Comparison of ENCODE assay signal across 1 cellular context in the genomic region with DNA sequence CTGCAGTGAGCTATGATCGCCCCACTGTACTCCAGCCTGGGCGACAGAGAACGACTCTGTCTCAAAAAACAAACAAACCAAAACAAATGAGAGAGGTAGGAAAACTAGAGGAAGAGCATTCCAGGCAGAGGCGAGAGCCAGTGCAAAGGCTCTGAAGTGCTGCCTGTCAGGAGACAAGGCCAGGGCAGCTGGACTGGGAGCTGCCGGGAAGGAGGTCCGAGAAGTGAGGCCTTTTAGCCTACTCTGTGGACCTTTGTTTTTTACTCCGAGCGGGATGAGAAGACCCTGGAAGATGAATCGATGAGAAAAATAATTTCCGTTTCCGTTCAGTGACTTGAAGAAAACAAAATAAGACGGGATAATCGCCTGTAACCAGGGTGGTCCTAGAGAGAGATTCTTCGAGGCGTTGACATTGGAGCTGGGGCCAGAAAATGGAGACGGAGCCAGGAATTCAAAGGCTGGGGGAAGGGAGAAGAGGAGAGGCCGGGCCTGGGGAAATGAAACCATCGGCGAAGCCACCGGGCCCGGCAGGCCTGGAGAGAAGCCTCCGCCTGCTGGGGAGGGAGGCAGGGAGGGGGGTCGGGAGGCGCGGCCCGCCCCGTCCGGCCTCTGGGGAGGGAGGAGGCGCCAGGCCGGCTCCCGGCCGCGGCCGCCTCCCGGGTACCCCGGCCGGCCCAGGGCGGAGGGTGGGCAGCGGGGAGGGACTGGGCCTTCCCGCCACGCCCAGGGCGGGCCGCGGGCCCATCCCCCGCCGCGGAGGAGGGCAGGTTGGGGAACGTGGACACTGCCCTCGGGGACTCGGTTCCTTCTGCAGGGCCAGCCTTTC.
TF ChIP-seq lines count a peak whose summit lies in the region.

No MANE protein-coding gene starts in this region.

TF ChIP-seq in HepG2, 621 proteins besides CTCF, POLR2A, EP300 and RAD21 (continued from another document and continues in another):
- TF ChIP-seq NR1H2 (CRISPR knock-in tag; IDR thresholded peaks at IDR 0.05; ENCODE audit: borderline replicate concordance, low read depth): no peak
- TF ChIP-seq, protein P1, sequence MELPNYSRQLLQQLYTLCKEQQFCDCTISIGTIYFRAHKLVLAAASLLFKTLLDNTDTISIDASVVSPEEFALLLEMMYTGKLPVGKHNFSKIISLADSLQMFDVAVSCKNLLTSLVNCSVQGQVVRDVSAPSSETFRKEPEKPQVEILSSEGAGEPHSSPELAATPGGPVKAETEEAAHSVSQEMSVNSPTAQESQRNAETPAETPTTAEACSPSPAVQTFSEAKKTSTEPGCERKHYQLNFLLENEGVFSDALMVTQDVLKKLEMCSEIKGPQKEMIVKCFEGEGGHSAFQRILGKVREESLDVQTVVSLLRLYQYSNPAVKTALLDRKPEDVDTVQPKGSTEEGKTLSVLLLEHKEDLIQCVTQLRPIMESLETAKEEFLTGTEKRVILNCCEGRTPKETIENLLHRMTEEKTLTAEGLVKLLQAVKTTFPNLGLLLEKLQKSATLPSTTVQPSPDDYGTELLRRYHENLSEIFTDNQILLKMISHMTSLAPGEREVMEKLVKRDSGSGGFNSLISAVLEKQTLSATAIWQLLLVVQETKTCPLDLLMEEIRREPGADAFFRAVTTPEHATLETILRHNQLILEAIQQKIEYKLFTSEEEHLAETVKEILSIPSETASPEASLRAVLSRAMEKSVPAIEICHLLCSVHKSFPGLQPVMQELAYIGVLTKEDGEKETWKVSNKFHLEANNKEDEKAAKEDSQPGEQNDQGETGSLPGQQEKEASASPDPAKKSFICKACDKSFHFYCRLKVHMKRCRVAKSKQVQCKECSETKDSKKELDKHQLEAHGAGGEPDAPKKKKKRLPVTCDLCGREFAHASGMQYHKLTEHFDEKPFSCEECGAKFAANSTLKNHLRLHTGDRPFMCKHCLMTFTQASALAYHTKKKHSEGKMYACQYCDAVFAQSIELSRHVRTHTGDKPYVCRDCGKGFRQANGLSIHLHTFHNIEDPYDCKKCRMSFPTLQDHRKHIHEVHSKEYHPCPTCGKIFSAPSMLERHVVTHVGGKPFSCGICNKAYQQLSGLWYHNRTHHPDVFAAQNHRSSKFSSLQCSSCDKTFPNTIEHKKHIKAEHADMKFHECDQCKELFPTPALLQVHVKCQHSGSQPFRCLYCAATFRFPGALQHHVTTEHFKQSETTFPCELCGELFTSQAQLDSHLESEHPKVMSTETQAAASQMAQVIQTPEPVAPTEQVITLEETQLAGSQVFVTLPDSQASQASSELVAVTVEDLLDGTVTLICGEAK (IDR thresholded peaks at IDR 0.05): no peak
- TF ChIP-seq, protein P1 (CRISPR knock-in tag; IDR thresholded peaks at IDR 0.05): peak; percentile 23; the same call in 1 of the 2 replicates
- peak; percentile 58; the same call in 1 of the 2 replicates for TF ChIP-seq THAP11 (CRISPR knock-in tag; IDR thresholded peaks at IDR 0.05)
- TF ChIP-seq SMAD1 (CRISPR knock-in tag; IDR thresholded peaks at IDR 0.05; ENCODE audit: borderline replicate concordance, low read depth): no peak
- no peak for TF ChIP-seq SALL2 (CRISPR knock-in tag; IDR thresholded peaks at IDR 0.05)
- no peak for TF ChIP-seq MAFK (conservative IDR thresholded peaks at IDR 0.05 in 1 of 2, IDR thresholded peaks at IDR 0.05 in 1 of 2; ENCODE audit: low read length in 2 of 2)
- no peak for TF ChIP-seq NFYB (CRISPR knock-in tag; IDR thresholded peaks at IDR 0.05)
- no peak for TF ChIP-seq FOXP1 (IDR thresholded peaks at IDR 0.05)
- TF ChIP-seq FOXP1 (CRISPR knock-in tag; IDR thresholded peaks at IDR 0.05): no peak
- TF ChIP-seq ZKSCAN1 (IDR thresholded peaks at IDR 0.05; ENCODE audit: low read length): no peak
- no peak for TF ChIP-seq ZMYM2 (CRISPR knock-in tag; IDR thresholded peaks at IDR 0.05)
- TF ChIP-seq, protein P2, sequence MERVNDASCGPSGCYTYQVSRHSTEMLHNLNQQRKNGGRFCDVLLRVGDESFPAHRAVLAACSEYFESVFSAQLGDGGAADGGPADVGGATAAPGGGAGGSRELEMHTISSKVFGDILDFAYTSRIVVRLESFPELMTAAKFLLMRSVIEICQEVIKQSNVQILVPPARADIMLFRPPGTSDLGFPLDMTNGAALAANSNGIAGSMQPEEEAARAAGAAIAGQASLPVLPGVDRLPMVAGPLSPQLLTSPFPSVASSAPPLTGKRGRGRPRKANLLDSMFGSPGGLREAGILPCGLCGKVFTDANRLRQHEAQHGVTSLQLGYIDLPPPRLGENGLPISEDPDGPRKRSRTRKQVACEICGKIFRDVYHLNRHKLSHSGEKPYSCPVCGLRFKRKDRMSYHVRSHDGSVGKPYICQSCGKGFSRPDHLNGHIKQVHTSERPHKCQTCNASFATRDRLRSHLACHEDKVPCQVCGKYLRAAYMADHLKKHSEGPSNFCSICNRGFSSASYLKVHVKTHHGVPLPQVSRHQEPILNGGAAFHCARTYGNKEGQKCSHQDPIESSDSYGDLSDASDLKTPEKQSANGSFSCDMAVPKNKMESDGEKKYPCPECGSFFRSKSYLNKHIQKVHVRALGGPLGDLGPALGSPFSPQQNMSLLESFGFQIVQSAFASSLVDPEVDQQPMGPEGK (CRISPR knock-in tag; IDR thresholded peaks at IDR 0.05): peak; percentile 88
- no peak for TF ChIP-seq REL (CRISPR knock-in tag; conservative IDR thresholded peaks at IDR 0.05)
- no peak for TF ChIP-seq ZNF569 (CRISPR knock-in tag; IDR thresholded peaks at IDR 0.05; ENCODE audit: borderline replicate concordance)
- no peak for TF ChIP-seq HIVEP1 (CRISPR knock-in tag; IDR thresholded peaks at IDR 0.05)
- TF ChIP-seq AHR (CRISPR knock-in tag; IDR thresholded peaks at IDR 0.05): no peak; the same call in 1 of the 2 replicates
- TF ChIP-seq, protein P3, sequence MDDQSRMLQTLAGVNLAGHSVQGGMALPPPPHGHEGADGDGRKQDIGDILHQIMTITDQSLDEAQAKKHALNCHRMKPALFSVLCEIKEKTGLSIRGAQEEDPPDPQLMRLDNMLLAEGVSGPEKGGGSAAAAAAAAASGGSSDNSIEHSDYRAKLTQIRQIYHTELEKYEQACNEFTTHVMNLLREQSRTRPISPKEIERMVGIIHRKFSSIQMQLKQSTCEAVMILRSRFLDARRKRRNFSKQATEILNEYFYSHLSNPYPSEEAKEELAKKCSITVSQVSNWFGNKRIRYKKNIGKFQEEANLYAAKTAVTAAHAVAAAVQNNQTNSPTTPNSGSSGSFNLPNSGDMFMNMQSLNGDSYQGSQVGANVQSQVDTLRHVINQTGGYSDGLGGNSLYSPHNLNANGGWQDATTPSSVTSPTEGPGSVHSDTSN (CRISPR knock-in tag; IDR thresholded peaks at IDR 0.05; ENCODE audit: borderline replicate concordance): no peak
- TF ChIP-seq SKI (IDR thresholded peaks at IDR 0.05; ENCODE audit: partially characterized antibody): no peak
- no peak for TF ChIP-seq ZFP36 (IDR thresholded peaks at IDR 0.05; ENCODE audit: borderline replicate concordance, low read depth, low read length, partially characterized antibody)
- no peak for TF ChIP-seq ZC3H13 (CRISPR knock-in tag; IDR thresholded peaks at IDR 0.05)
- TF ChIP-seq, protein P4, sequence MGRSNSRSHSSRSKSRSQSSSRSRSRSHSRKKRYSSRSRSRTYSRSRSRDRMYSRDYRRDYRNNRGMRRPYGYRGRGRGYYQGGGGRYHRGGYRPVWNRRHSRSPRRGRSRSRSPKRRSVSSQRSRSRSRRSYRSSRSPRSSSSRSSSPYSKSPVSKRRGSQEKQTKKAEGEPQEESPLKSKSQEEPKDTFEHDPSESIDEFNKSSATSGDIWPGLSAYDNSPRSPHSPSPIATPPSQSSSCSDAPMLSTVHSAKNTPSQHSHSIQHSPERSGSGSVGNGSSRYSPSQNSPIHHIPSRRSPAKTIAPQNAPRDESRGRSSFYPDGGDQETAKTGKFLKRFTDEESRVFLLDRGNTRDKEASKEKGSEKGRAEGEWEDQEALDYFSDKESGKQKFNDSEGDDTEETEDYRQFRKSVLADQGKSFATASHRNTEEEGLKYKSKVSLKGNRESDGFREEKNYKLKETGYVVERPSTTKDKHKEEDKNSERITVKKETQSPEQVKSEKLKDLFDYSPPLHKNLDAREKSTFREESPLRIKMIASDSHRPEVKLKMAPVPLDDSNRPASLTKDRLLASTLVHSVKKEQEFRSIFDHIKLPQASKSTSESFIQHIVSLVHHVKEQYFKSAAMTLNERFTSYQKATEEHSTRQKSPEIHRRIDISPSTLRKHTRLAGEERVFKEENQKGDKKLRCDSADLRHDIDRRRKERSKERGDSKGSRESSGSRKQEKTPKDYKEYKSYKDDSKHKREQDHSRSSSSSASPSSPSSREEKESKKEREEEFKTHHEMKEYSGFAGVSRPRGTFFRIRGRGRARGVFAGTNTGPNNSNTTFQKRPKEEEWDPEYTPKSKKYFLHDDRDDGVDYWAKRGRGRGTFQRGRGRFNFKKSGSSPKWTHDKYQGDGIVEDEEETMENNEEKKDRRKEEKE (IDR thresholded peaks at IDR 0.05): no peak
- no peak for TF ChIP-seq SYNCRIP (IDR thresholded peaks at IDR 0.05; ENCODE audit: insufficient read depth, low read depth, low read length)
- TF ChIP-seq, protein P5, sequence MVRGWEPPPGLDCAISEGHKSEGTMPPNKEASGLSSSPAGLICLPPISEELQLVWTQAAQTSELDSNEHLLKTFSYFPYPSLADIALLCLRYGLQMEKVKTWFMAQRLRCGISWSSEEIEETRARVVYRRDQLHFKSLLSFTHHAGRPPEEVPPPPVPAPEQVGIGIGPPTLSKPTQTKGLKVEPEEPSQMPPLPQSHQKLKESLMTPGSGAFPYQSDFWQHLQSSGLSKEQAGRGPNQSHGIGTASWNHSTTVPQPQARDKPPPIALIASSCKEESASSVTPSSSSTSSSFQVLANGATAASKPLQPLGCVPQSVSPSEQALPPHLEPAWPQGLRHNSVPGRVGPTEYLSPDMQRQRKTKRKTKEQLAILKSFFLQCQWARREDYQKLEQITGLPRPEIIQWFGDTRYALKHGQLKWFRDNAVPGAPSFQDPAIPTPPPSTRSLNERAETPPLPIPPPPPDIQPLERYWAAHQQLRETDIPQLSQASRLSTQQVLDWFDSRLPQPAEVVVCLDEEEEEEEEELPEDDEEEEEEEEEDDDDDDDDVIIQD (CRISPR knock-in tag; IDR thresholded peaks at IDR 0.05; ENCODE audit: low read depth): no peak
- peak; percentile 47; the same call in 1 of the 2 replicates for TF ChIP-seq RXRB (CRISPR knock-in tag; IDR thresholded peaks at IDR 0.05; ENCODE audit: borderline replicate concordance)
- TF ChIP-seq JARID2 (CRISPR knock-in tag; IDR thresholded peaks at IDR 0.05; ENCODE audit: insufficient replicate concordance): no peak
- peak; percentile 54; the same call in 1 of the 2 replicates for TF ChIP-seq ZNF747 (CRISPR knock-in tag; IDR thresholded peaks at IDR 0.05; ENCODE audit: borderline replicate concordance)
- no peak for TF ChIP-seq TOE1 (CRISPR knock-in tag; IDR thresholded peaks at IDR 0.05)
- TF ChIP-seq, protein P6, sequence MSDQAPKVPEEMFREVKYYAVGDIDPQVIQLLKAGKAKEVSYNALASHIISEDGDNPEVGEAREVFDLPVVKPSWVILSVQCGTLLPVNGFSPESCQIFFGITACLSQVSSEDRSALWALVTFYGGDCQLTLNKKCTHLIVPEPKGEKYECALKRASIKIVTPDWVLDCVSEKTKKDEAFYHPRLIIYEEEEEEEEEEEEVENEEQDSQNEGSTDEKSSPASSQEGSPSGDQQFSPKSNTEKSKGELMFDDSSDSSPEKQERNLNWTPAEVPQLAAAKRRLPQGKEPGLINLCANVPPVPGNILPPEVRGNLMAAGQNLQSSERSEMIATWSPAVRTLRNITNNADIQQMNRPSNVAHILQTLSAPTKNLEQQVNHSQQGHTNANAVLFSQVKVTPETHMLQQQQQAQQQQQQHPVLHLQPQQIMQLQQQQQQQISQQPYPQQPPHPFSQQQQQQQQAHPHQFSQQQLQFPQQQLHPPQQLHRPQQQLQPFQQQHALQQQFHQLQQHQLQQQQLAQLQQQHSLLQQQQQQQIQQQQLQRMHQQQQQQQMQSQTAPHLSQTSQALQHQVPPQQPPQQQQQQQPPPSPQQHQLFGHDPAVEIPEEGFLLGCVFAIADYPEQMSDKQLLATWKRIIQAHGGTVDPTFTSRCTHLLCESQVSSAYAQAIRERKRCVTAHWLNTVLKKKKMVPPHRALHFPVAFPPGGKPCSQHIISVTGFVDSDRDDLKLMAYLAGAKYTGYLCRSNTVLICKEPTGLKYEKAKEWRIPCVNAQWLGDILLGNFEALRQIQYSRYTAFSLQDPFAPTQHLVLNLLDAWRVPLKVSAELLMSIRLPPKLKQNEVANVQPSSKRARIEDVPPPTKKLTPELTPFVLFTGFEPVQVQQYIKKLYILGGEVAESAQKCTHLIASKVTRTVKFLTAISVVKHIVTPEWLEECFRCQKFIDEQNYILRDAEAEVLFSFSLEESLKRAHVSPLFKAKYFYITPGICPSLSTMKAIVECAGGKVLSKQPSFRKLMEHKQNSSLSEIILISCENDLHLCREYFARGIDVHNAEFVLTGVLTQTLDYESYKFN (CRISPR knock-in tag; conservative IDR thresholded peaks at IDR 0.05): peak; percentile 28
- TF ChIP-seq ZNF766 (CRISPR knock-in tag; IDR thresholded peaks at IDR 0.05; ENCODE audit: borderline replicate concordance): no peak
- no peak for TF ChIP-seq CAMTA2 (CRISPR knock-in tag; IDR thresholded peaks at IDR 0.05; ENCODE audit: borderline replicate concordance)
- TF ChIP-seq CBX5 (CRISPR knock-in tag; IDR thresholded peaks at IDR 0.05; ENCODE audit: borderline replicate concordance): no peak
- TF ChIP-seq FOXO1 (CRISPR knock-in tag; IDR thresholded peaks at IDR 0.05): no peak
- no peak for TF ChIP-seq NR3C1 (CRISPR knock-in tag; IDR thresholded peaks at IDR 0.05)
- TF ChIP-seq ZNF282 (IDR thresholded peaks at IDR 0.05; ENCODE audit: partially characterized antibody): no peak
- TF ChIP-seq RAD51 (IDR thresholded peaks at IDR 0.05; ENCODE audit: borderline replicate concordance): no peak
